Comparison of ENCODE assay signal across 10 cellular contexts in genomic region chr1:213986020-213986924, GRCh38. TPM values are rescaled to one million over a fixed set of nuclear protein-coding genes. Genes with fewer than 3 reads are reported as not detected.
DNase-seq lines count a peak whose midpoint lies in the region; ATAC-seq and TF ChIP-seq lines count a peak whose summit lies in the region.
"Had no signal": no experiment of that assay in that cellular context is flagged by ENCODE, and none has a peak within 500 bp of the region (broad histone marks: within the 10 kb centered on the region; RNA-seq: fewer than 3 reads in every experiment).

No MANE protein-coding gene starts in this region.

- H3K9me3 ChIP-seq in left ventricle myocardium inferior (replicated peaks) (no peaks in the 10 kb centered on the region), OCI-LY1 (ENCODE audit: low read length) (no peaks in the 10 kb centered on the region), iPS-20b (ENCODE audit: insufficient read depth, low read depth, low read length) (no peaks in the 10 kb centered on the region), thoracic aorta (no peaks in the 10 kb centered on the region)
- H3K9me3 ChIP-seq: lower lobe of right lung had no signal

- H3K36me3 ChIP-seq in left ventricle myocardium inferior (no peaks in the 10 kb centered on the region), OCI-LY1 (ENCODE audit: insufficient read depth, low read length) (no peaks in the 10 kb centered on the region), iPS-20b (ENCODE audit: insufficient read depth, low read depth, low read length) (no peaks in the 10 kb centered on the region), thoracic aorta (no peaks in the 10 kb centered on the region)
- H3K36me3 ChIP-seq: lower lobe of right lung had no signal

- H3F3A ChIP-seq in OCI-LY1 (ENCODE audit: insufficient read depth, low read length) = no peaks in the 10 kb centered on the region

- H3K27ac ChIP-seq in left ventricle myocardium inferior (replicated peaks) = peak overlapping the region; percentile 92
- no peak overlapping the region for H3K27ac ChIP-seq in OCI-LY1 (ENCODE audit: low read depth, low read length, poor library complexity, severe bottlenecking)
- no peak overlapping the region for H3K27ac ChIP-seq in iPS-20b (ENCODE audit: low read length)
- H3K27ac ChIP-seq in thoracic aorta = no peak overlapping the region
- H3K27ac ChIP-seq: lower lobe of right lung had no signal

- H3K4me2 ChIP-seq in OCI-LY1 (ENCODE audit: low read length) = peak overlapping the region; percentile 81

- H4K20me1 ChIP-seq in OCI-LY1 (ENCODE audit: insufficient read depth, low read length) = no peaks in the 10 kb centered on the region

- ATAC-seq in Right ventricle myocardium inferior (no peak), thoracic aorta (ENCODE audit: insufficient number of reproducible peaks, low FRiP score, low read depth) (no peak), omental fat pad (ENCODE audit: low FRiP score) (no peak)
- ATAC-seq: lower lobe of right lung had no signal

- no peak overlapping the region for H2AFZ ChIP-seq in OCI-LY1 (ENCODE audit: low read length)

- H3K4me3 ChIP-seq in left ventricle myocardium inferior = peak overlapping the region; percentile 75
- H3K4me3 ChIP-seq in OCI-LY1 (ENCODE audit: low read depth, low read length, poor library complexity, severe bottlenecking) = peak overlapping the region; percentile 72
- peak overlapping the region; percentile 72 for H3K4me3 ChIP-seq in iPS-20b (ENCODE audit: low read length)
- H3K4me3 ChIP-seq in thoracic aorta = peak overlapping the region; percentile 78

- H3K79me2 ChIP-seq in OCI-LY1 (ENCODE audit: insufficient read depth, low read length) = peaks cover 7% of the 10 kb centered on the region

- peaks cover 68% of the 10 kb centered on the region for H3K4me1 ChIP-seq in left ventricle myocardium inferior
- peaks cover 28% of the 10 kb centered on the region for H3K4me1 ChIP-seq in OCI-LY1 (ENCODE audit: insufficient read depth, low read length, severe bottlenecking)
- peaks cover 42% of the 10 kb centered on the region for H3K4me1 ChIP-seq in iPS-20b (ENCODE audit: insufficient read depth, low read length)
- peaks cover 17 to 51% of the 10 kb centered on the region in 2 donors for H3K4me1 ChIP-seq in thoracic aorta (ENCODE audit: control insufficient read depth in 1 of 2, low read depth in 2 of 2)

- TF ChIP-seq CTCF in left ventricle myocardium inferior (IDR thresholded peaks at IDR 0.05; ENCODE audit: borderline replicate concordance) = no peak
- TF ChIP-seq CTCF in OCI-LY1 (IDR thresholded peaks at IDR 0.05; ENCODE audit: low read length) = no peak
- TF ChIP-seq CTCF in thoracic aorta (IDR thresholded peaks at IDR 0.05) = no peak
- no peak for TF ChIP-seq CTCF in omental fat pad (IDR thresholded peaks at IDR 0.05)

- DNase-seq in left ventricle myocardium inferior (no peak), Right ventricle myocardium inferior (ENCODE audit: missing footprints) (no peak), thoracic aorta (ENCODE audit: low spot score) (no peak), A172 (ENCODE audit: low spot score) (no peak), omental fat pad (ENCODE audit: low spot score) (no peak)
- DNase-seq in effector CD4-positive, alpha-beta T cell = no peak
- DNase-seq: activated naive CD4-positive, alpha-beta T cell; lower lobe of right lung had no signal

- H3K27me3 ChIP-seq in left ventricle myocardium inferior (ENCODE audit: low read depth) = peaks cover 76% of the 10 kb centered on the region
- no peaks in the 10 kb centered on the region; the same call in 1 of the 2 replicates for H3K27me3 ChIP-seq in OCI-LY1 (ENCODE audit: insufficient read depth, low read length)
- H3K27me3 ChIP-seq in iPS-20b (ENCODE audit: insufficient read depth, low read length) = peaks cover 93% of the 10 kb centered on the region
- H3K27me3 ChIP-seq in thoracic aorta (replicated peaks; ENCODE audit: insufficient read depth) = peaks cover 27% of the 10 kb centered on the region

- no peaks in the 10 kb centered on the region for H3K9me2 ChIP-seq in OCI-LY1 (ENCODE audit: low read depth, low read length)

- intact Hi-C loops in left ventricle myocardium inferior (cut with micrococcal nuclease) = no loop called here
- intact Hi-C loops in Right ventricle myocardium inferior (cut with DNase I) = loop anchor here (10.0 kb wide), 2 partner anchors 421 to 741 kb away; no protein-coding TSS in a partner anchor

- H3K9ac ChIP-seq in OCI-LY1 (ENCODE audit: low read length) = no peak overlapping the region; the same call in 1 of the 2 replicates
- H3K9ac ChIP-seq in iPS-20b (ENCODE audit: low read depth, low read length) = no peak overlapping the region

RNA-seq across cellular contexts. Expression of gene PROX1, which starts 1.5 kb away (rescaled TPM):
- total RNA-seq in left ventricle myocardium inferior (80.6 TPM), Right ventricle myocardium inferior (82.9 TPM), thoracic aorta (1 to 10 TPM in 1 of 2 donors, under 1 TPM in 1; 0.21 to 4.3 TPM), omental fat pad (1 to 10 TPM in 3 of 4 donors, under 1 TPM in 1; 0.96 to 8.4 (median 4.6) TPM)
- 0.22 TPM in 1 of 2 replicates, not detected in the other for total RNA-seq in A172 (2014; rRNA removed; shearing (Covaris generic))
